1 cellular context compared by ENCODE assay signal in the genomic region with DNA sequence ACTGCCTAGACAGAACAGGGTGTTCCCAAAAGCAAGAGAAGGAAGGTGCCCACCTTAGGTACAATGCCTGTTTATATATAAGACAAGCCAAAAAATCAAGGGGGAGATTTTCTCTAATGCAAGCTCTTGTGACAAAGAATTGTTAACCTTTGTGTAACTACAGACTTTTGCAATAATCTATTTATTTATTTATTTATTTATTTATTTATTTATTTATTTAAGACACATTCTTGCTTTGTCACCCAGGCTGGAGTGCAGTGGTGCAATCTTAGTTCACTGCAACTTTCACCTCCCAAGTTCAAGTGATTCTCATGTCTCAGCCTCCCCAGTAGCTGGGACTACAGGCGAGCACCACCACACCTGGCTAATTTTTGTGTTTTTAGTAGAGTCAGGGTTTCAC.
TF ChIP-seq lines count a peak whose summit lies in the region.

No MANE protein-coding gene starts in this region.

TF ChIP-seq in HEK293, 187 proteins besides CTCF, POLR2A, EP300 and RAD21 (continued from another document):
- TF ChIP-seq, protein P1, sequence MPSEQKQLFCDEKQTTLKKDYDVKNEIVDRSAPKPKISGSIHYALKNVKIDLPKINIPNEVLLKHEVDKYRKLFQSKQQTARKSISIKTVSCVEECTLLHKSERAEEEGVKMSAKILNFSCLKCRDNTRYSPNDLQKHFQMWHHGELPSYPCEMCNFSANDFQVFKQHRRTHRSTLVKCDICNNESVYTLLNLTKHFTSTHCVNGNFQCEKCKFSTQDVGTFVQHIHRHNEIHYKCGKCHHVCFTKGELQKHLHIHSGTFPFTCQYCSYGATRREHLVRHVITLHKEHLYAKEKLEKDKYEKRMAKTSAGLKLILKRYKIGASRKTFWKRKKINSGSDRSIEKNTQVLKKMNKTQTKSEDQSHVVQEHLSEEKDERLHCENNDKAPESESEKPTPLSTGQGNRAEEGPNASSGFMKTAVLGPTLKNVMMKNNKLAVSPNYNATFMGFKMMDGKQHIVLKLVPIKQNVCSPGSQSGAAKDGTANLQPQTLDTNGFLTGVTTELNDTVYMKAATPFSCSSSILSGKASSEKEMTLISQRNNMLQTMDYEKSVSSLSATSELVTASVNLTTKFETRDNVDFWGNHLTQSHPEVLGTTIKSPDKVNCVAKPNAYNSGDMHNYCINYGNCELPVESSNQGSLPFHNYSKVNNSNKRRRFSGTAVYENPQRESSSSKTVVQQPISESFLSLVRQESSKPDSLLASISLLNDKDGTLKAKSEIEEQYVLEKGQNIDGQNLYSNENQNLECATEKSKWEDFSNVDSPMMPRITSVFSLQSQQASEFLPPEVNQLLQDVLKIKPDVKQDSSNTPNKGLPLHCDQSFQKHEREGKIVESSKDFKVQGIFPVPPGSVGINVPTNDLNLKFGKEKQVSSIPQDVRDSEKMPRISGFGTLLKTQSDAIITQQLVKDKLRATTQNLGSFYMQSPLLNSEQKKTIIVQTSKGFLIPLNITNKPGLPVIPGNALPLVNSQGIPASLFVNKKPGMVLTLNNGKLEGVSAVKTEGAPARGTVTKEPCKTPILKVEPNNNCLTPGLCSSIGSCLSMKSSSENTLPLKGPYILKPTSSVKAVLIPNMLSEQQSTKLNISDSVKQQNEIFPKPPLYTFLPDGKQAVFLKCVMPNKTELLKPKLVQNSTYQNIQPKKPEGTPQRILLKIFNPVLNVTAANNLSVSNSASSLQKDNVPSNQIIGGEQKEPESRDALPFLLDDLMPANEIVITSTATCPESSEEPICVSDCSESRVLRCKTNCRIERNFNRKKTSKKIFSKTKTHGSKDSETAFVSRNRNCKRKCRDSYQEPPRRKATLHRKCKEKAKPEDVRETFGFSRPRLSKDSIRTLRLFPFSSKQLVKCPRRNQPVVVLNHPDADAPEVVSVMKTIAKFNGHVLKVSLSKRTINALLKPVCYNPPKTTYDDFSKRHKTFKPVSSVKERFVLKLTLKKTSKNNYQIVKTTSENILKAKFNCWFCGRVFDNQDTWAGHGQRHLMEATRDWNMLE (tag by site-specific recombination; conservative IDR thresholded peaks at IDR 0.05; ENCODE audit: low read depth): peak; percentile 55
